Comparison of ENCODE assay signal across 12 cellular contexts in the genomic region with DNA sequence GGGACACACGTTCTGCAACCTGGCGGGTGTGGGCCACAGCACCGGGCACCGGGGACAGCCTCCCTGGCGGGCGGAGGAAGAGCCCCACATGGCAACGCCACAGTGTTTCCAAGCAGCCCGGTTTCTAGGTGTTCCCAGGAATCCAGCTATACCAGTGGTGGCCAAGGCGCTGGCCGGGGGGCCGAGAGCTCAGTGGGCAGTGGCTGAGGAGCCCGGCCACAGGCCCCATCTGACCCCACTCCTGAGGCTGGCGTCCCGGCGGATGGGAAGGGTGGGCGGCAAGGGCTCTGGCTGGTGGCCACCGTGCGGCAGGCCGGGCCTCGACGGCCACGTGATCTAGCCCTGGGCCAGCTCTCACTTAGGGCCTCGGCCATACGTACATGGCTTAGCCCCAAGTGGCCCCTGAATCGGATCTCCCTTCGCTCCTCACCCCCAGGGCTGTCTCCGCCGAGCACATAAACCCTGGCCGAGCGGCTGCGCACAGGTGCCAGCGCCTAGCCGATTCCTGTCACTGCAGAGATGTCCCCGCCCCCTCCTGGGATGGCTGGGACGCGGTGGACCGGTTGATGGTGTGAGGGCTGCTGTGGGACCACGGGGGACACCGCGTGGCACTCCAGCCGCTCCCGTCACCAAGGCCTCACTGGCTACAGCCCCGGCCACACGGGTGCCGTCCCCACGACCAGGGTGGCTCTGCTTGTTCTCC.
DNase-seq lines count a peak whose midpoint lies in the region; ATAC-seq, FAIRE-seq and TF ChIP-seq lines count a peak whose summit lies in the region.
"Had no signal": no experiment of that assay in that cellular context is flagged by ENCODE, and none has a peak within 500 bp of the region (broad histone marks: within the 10 kb centered on the region; RNA-seq: fewer than 3 reads in every experiment).

No MANE protein-coding gene starts in this region.

- TF ChIP-seq CTCF in K562 (IDR thresholded peaks at IDR 0.05 in 2 of 3, conservative IDR thresholded peaks at IDR 0.05 in 1 of 3; ENCODE audit: insufficient read depth in 2 of 3, low read depth in 1 of 3, low read length in 3 of 3) (no peak), retinal pigment epithelial cell (conservative IDR thresholded peaks at IDR 0.05; ENCODE audit: low read depth, low read length) (no peak)
- no peak for TF ChIP-seq CTCF in activated CD8-positive, alpha-beta T cell treated with anti-CD3 and anti-CD28 coated beads for 36 hours (IDR thresholded peaks at IDR 0.05)

- intact Hi-C loops in K562 (cut with micrococcal nuclease) = no loop called here
- intact Hi-C loops in activated CD8-positive, alpha-beta T cell treated with anti-CD3 and anti-CD28 coated beads for 36 hours (cut with micrococcal nuclease) = no loop called here

- WGBS in K562 (ENCODE audit: insufficient coverage, low coverage, missing lambda C conversion rate) = 6% methylated on average over 45 of the region's 46 CpGs

- H3K9me1 ChIP-seq in K562 (ENCODE audit: control insufficient read depth, insufficient read depth, low read length) = no peaks in the 10 kb centered on the region

- no peak overlapping the region for H3K27ac Mint-ChIP-seq in activated CD8-positive, alpha-beta T cell treated with anti-CD3 and anti-CD28 coated beads for 36 hours
- H3K27ac Mint-ChIP-seq: stimulated activated naive B cell treated with anti-CD40 and anti-IgM and Interleukin-4, amounts not matched to agents 10 μg/mL and 1 μg/mL and 100 μg/mL, for 72 hours; T-cell had no signal

- H3K79me2 ChIP-seq in K562 (ENCODE audit: control insufficient read depth, insufficient read depth, low read length) = no peaks in the 10 kb centered on the region

- BruUV-seq in K562 (replicated peaks; lab: Mats Ljungman, UMichigan) = no TSS peak

- FAIRE-seq in K562 (lab: Jason Lieb, UNC) = no peak

- no peak for TF ChIP-seq RAD21 in K562 (CRISPR knock-in tag; conservative IDR thresholded peaks at IDR 0.05 in 1 of 2, IDR thresholded peaks at IDR 0.05 in 1 of 2)

- ATAC-seq in K562 = peak; percentile 12; the same call in 2 of the 3 replicates
- ATAC-seq in activated CD8-positive, alpha-beta T cell treated with anti-CD3 and anti-CD28 coated beads for 36 hours = no peak
- ATAC-seq: stimulated activated naive B cell treated with anti-CD40 and anti-IgM and Interleukin-4, amounts not matched to agents 10 μg/mL and 1 μg/mL and 100 μg/mL, for 72 hours had no signal

- no peak overlapping the region for H3K4me3 Mint-ChIP-seq in activated CD8-positive, alpha-beta T cell treated with anti-CD3 and anti-CD28 coated beads for 36 hours
- H3K4me3 Mint-ChIP-seq: central memory CD8-positive, alpha-beta T cell; stimulated activated naive B cell treated with anti-CD40 and anti-IgM and Interleukin-4, amounts not matched to agents 10 μg/mL and 1 μg/mL and 100 μg/mL, for 72 hours; T-cell had no signal

- H3K4me2 ChIP-seq in BLaER1 treated with 17β-estradiol and CSF1 and Interleukin-3, amounts not matched to agents 10 nM and 100 nM = peak overlapping the region in 9 of 11 experiments; percentile 41 to 84 (median 73); a peak in 18 of 22 replicates
- no peak overlapping the region for H3K4me2 ChIP-seq in K562 (ENCODE audit: insufficient read depth, low read length)

- H3K27ac ChIP-seq in BLaER1 treated with 17β-estradiol and CSF1 and Interleukin-3, amounts not matched to agents 10 nM and 100 nM = peak overlapping the region in 1 of 11 experiments; percentile 3; a peak in 1 of 22 replicates
- H3K27ac ChIP-seq in K562 (ENCODE audit: extremely low read depth, low read depth, low read length) = no peak overlapping the region

- peaks cover 0 to 39% (median 12%) of the 10 kb centered on the region in 11 experiments; a peak in 13 of 22 replicates for H4K20me1 ChIP-seq in BLaER1 treated with 17β-estradiol and CSF1 and Interleukin-3, amounts not matched to agents 10 nM and 100 nM
- H4K20me1 ChIP-seq in K562 (replicated peaks; ENCODE audit: control insufficient read depth, insufficient read depth, low read length) = 0 out of 2 replicates have a peak, but pooled peaks cover 5% of the 10 kb centered on the region

- H3K9ac ChIP-seq in BLaER1 treated with 17β-estradiol and CSF1 and Interleukin-3, amounts not matched to agents 10 nM and 100 nM = peak overlapping the region in 5 of 11 experiments; percentile 13 to 32 (median 18); a peak in 4 of 22 replicates
- H3K9ac ChIP-seq in K562 (ENCODE audit: insufficient read depth in 1 of 2, low read depth in 2 of 2, low read length in 2 of 2) = no peak overlapping the region; a peak in 1 of 4 replicates

- POLR2A ChIA-PET in K562 (lab: Yijun Ruan, JAX) = no interaction called here
- POLR2A ChIA-PET in activated CD8-positive, alpha-beta T cell treated with anti-CD3 and anti-CD28 coated beads for 36 hours (lab: Charles Lee) = no interaction called here

- DNase-seq in K562 (ENCODE audit: extremely low read depth in 1 of 4, low spot score in 3 of 4) (no peak), kidney glomerular epithelial cell (lab: John Stamatoyannopoulos, UW) (peak; percentile 75), retinal pigment epithelial cell (ENCODE audit: low read depth) (peak; percentile 72), SHP77 treated with DMSO at 0.1 percent for 48 hours (lab: John Stamatoyannopoulos, UW) (no peak), NCI-H69 (lab: John Stamatoyannopoulos, UW) (no peak)
- DNase-seq in activated CD8-positive, alpha-beta T cell treated with anti-CD3 and anti-CD28 coated beads for 36 hours = no peak
- DNase-seq in stimulated activated CD4-positive, alpha-beta T cell treated with anti-CD3 and anti-CD28 coated beads, Interleukin-12 subunit alpha, Interleukin-12 subunit beta, amount 100 ng/mL, for 4 hours = no peak
- DNase-seq: right lobe of liver; stimulated activated naive B cell treated with anti-CD40 and anti-IgM and Interleukin-4, amounts not matched to agents 10 μg/mL and 1 μg/mL and 100 μg/mL, for 72 hours; T-cell had no signal

- H3K27me3 ChIP-seq in BLaER1 treated with 17β-estradiol and CSF1 and Interleukin-3, amounts not matched to agents 10 nM and 100 nM = peaks cover 53 to 65% (median 58%) of the 10 kb centered on the region in 11 experiments
- peaks cover 68 to 97% of the 10 kb centered on the region in 2 experiments for H3K27me3 ChIP-seq in K562 (ENCODE audit: control insufficient read depth in 2 of 2, insufficient read depth in 2 of 2, low read length in 2 of 2)
- H3K27me3 ChIP-seq: right lobe of liver had no signal

- in situ Hi-C loops in K562 (cut with MboI) = no loop called here

- CTCF ChIA-PET in K562 (lab: Yijun Ruan, JAX; ENCODE audit: low intra/inter-chr PET ratio) = no interaction called here
- CTCF ChIA-PET in activated CD8-positive, alpha-beta T cell treated with anti-CD3 and anti-CD28 coated beads for 36 hours (lab: Charles Lee) = no interaction called here

- no peaks in the 10 kb centered on the region for H3K36me3 Mint-ChIP-seq in activated CD8-positive, alpha-beta T cell treated with anti-CD3 and anti-CD28 coated beads for 36 hours (ENCODE audit: low read depth)
- H3K36me3 Mint-ChIP-seq: stimulated activated naive B cell treated with anti-CD40 and anti-IgM and Interleukin-4, amounts not matched to agents 10 μg/mL and 1 μg/mL and 100 μg/mL, for 72 hours; T-cell had no signal

- no peak overlapping the region for H2AFZ ChIP-seq in K562 (ENCODE audit: low read depth, low read length)

- no peak for TF ChIP-seq EP300 in K562 (IDR thresholded peaks at IDR 0.05; ENCODE audit: low read length)

- H3K36me3 ChIP-seq in BLaER1 treated with 17β-estradiol and CSF1 and Interleukin-3, amounts not matched to agents 10 nM and 100 nM = no peaks in the 10 kb centered on the region
- no peaks in the 10 kb centered on the region for H3K36me3 ChIP-seq in K562 (ENCODE audit: control insufficient read depth, insufficient read depth, low read length)
- H3K36me3 ChIP-seq: right lobe of liver had no signal

- H3K4me1 Mint-ChIP-seq in activated CD8-positive, alpha-beta T cell treated with anti-CD3 and anti-CD28 coated beads for 36 hours (ENCODE audit: low read depth) = peaks cover 2% of the 10 kb centered on the region

- peaks cover 20 to 41% (median 35%) of the 10 kb centered on the region in 10 experiments; a peak in 19 of 20 replicates for H3K4me1 ChIP-seq in BLaER1 treated with 17β-estradiol and CSF1 and Interleukin-3, amounts not matched to agents 10 nM and 100 nM
- peaks cover 0 to 69% of the 10 kb centered on the region in 2 experiments; a peak in 2 of 5 replicates for H3K4me1 ChIP-seq in K562 (replicated peaks in 1 of 2; ENCODE audit: control insufficient read depth in 2 of 2, insufficient read depth in 2 of 2, low read length in 2 of 2)
- H3K4me1 ChIP-seq: right lobe of liver had no signal

- H3K27me3 Mint-ChIP-seq in activated CD8-positive, alpha-beta T cell treated with anti-CD3 and anti-CD28 coated beads for 36 hours = peaks cover 5% of the 10 kb centered on the region

- TF ChIP-seq POLR2A in K562 (conservative IDR thresholded peaks at IDR 0.05) = no peak

- H3K4me3 ChIP-seq in BLaER1 treated with 17β-estradiol and CSF1 and Interleukin-3, amounts not matched to agents 10 nM and 100 nM = no peak overlapping the region
- H3K4me3 ChIP-seq in K562 (no peak overlapping the region), retinal pigment epithelial cell (ENCODE audit: low read length) (no peak overlapping the region)
- H3K4me3 ChIP-seq: right lobe of liver had no signal

- peaks cover 11 to 27% (median 21%) of the 10 kb centered on the region in 11 experiments for H3K9me3 ChIP-seq in BLaER1 treated with 17β-estradiol and CSF1 and Interleukin-3, amounts not matched to agents 10 nM and 100 nM (replicated peaks in 1 of 11)
- no peaks in the 10 kb centered on the region for H3K9me3 ChIP-seq in K562 (replicated peaks; ENCODE audit: control insufficient read depth, insufficient read depth, low read depth, low read length)
- H3K9me3 ChIP-seq: right lobe of liver had no signal

- no peaks in the 10 kb centered on the region for H3K9me3 Mint-ChIP-seq in activated CD8-positive, alpha-beta T cell treated with anti-CD3 and anti-CD28 coated beads for 36 hours
- H3K9me3 Mint-ChIP-seq: central memory CD8-positive, alpha-beta T cell; stimulated activated naive B cell treated with anti-CD40 and anti-IgM and Interleukin-4, amounts not matched to agents 10 μg/mL and 1 μg/mL and 100 μg/mL, for 72 hours; T-cell had no signal

TF ChIP-seq in K562, 482 proteins besides CTCF, POLR2A, EP300 and RAD21 (continues in another document):
- TF ChIP-seq, protein P1, sequence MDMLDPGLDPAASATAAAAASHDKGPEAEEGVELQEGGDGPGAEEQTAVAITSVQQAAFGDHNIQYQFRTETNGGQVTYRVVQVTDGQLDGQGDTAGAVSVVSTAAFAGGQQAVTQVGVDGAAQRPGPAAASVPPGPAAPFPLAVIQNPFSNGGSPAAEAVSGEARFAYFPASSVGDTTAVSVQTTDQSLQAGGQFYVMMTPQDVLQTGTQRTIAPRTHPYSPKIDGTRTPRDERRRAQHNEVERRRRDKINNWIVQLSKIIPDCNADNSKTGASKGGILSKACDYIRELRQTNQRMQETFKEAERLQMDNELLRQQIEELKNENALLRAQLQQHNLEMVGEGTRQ (CRISPR knock-in tag; IDR thresholded peaks at IDR 0.05) = peak; percentile 48; the same call in 1 of the 2 replicates

Comparison
In these comparisons a context has a peak if more than half of its experiments do, and no peak if none do; other contexts are left out.
1. DNase-seq: peak in kidney glomerular epithelial cell (single experiment) and retinal pigment epithelial cell (single experiment); none in K562 (0 of 4), SHP77 treated with DMSO at 0.1 percent for 48 hours (single experiment), activated CD8-positive, alpha-beta T cell treated with anti-CD3 and anti-CD28 coated beads for 36 hours (single experiment), NCI-H69 (single experiment) and stimulated activated CD4-positive, alpha-beta T cell treated with anti-CD3 and anti-CD28 coated beads, Interleukin-12 subunit alpha, Interleukin-12 subunit beta, amount 100 ng/mL, for 4 hours (single experiment).